ENCODE assay signal across 1 cellular context in genomic region chr2:202760848-202761247, GRCh38.
TF ChIP-seq lines count a peak whose summit lies in the region.

No MANE protein-coding gene starts in this region.

TF ChIP-seq in HCT116, 20 proteins besides CTCF, POLR2A, EP300 and RAD21:
- TF ChIP-seq JUND (IDR thresholded peaks at IDR 0.05): no peak
- no peak for TF ChIP-seq SRF (IDR thresholded peaks at IDR 0.05; ENCODE audit: low read depth)
- no peak for TF ChIP-seq SP1 (IDR thresholded peaks at IDR 0.05; ENCODE audit: low read depth)
- no peak for TF ChIP-seq REST (IDR thresholded peaks at IDR 0.05; ENCODE audit: low read depth)
- no peak for TF ChIP-seq ZNF274 (IDR thresholded peaks at IDR 0.05; ENCODE audit: low read depth, low read length)
- TF ChIP-seq EGR1 (IDR thresholded peaks at IDR 0.05; ENCODE audit: low read depth): no peak
- no peak for TF ChIP-seq ZFX (IDR thresholded peaks at IDR 0.05)
- no peak for TF ChIP-seq SIN3A (IDR thresholded peaks at IDR 0.05; ENCODE audit: low read depth)
- TF ChIP-seq ELF1 (IDR thresholded peaks at IDR 0.05; ENCODE audit: borderline replicate concordance, low read depth): no peak
- TF ChIP-seq TCF7L2 (IDR thresholded peaks at IDR 0.05; ENCODE audit: borderline replicate concordance, extremely low read depth, insufficient read depth, insufficient read length): no peak
- TF ChIP-seq YY1 (IDR thresholded peaks at IDR 0.05; ENCODE audit: extremely low read depth, insufficient replicate concordance, low read depth, low read length): no peak
- no peak for TF ChIP-seq FOSL1 (IDR thresholded peaks at IDR 0.05; ENCODE audit: low read depth)
- TF ChIP-seq MAX (IDR thresholded peaks at IDR 0.05): no peak
- no peak for TF ChIP-seq EZH2 (IDR thresholded peaks at IDR 0.05)
- no peak for TF ChIP-seq ZBTB33 (IDR thresholded peaks at IDR 0.05; ENCODE audit: extremely low read depth, insufficient replicate concordance, low read length)
- no peak for TF ChIP-seq EZH2phosphoT487 (IDR thresholded peaks at IDR 0.05; ENCODE audit: borderline replicate concordance)
